27 cellular contexts compared by ENCODE assay signal in the genomic region with DNA sequence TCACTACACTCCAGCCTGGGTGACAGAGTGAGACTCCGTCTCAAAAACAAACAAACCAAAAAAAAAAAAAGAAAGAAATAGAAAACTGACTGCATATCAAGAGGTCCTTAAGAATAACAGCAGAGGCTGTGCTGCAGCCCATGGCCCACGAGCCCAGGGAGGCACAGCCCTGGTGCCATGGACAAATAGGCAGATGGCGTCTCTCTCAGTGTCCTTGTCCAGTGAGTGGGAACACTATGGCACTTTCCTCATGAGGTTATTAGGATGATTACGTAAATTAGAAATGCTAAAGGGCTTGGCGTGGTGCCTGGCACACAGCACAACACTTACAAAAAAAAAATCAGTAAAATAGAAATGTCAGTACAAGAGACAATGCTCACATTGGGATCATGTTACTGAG.
"Had no signal": no experiment of that assay in that cellular context is flagged by ENCODE, and none has a peak within 500 bp of the region (broad histone marks: within the 10 kb centered on the region; RNA-seq: fewer than 3 reads in every experiment).

No MANE protein-coding gene starts in this region.

- H3K27me3 ChIP-seq: testis, uterus had no signal

- H3K27ac ChIP-seq: epithelial cell of prostate, esophagus squamous epithelium, heart right ventricle, testis, uterus had no signal

- ATAC-seq: activated CD8-positive, alpha-beta T cell treated with anti-CD3 and anti-CD28 coated beads for 36 hours; activated naive CD4-positive, alpha-beta T cell treated with anti-CD3 and anti-CD28 coated beads, Interleukin-2, amount 50 U/mL, for 72 hours; activated T-cell treated with anti-CD3 and anti-CD28 coated beads, Interleukin-2, amount 50 U/mL, for 4 hours; heart right ventricle; left lobe of liver; mucosa of descending colon; right cardiac atrium had no signal

- H3K4me1 ChIP-seq: esophagus squamous epithelium, testis, uterus had no signal

- H3K4me1 Mint-ChIP-seq: central memory CD8-positive, alpha-beta T cell; nephron had no signal

- H3K4me3 Mint-ChIP-seq: activated CD8-positive, alpha-beta T cell treated with anti-CD3 and anti-CD28 coated beads for 36 hours; activated T-cell treated with anti-CD3 and anti-CD28 coated beads, Interleukin-2, amount 50 U/mL, for 4 hours; central memory CD8-positive, alpha-beta T cell; nephron had no signal

- H3K9me3 Mint-ChIP-seq: activated T-cell treated with anti-CD3 and anti-CD28 coated beads, Interleukin-2, amount 50 U/mL, for 4 hours; central memory CD8-positive, alpha-beta T cell had no signal

- H3K4me3 ChIP-seq: esophagus squamous epithelium, heart right ventricle, lung, mucosa of descending colon, testis, uterus had no signal

- H3K9me3 ChIP-seq: esophagus squamous epithelium, heart right ventricle, mucosa of descending colon, testis, uterus had no signal

- H3K36me3 ChIP-seq: esophagus squamous epithelium, heart right ventricle, uterus had no signal

- H3K27ac Mint-ChIP-seq: activated CD8-positive, alpha-beta T cell treated with anti-CD3 and anti-CD28 coated beads for 36 hours; activated naive CD4-positive, alpha-beta T cell treated with anti-CD3 and anti-CD28 coated beads, Interleukin-2, amount 50 U/mL, for 72 hours; nephron had no signal

- DNase-seq: activated CD4-positive, alpha-beta T cell treated with anti-CD3 and anti-CD28 coated beads for 1 hour; activated CD4-positive, alpha-beta T cell treated with anti-CD3 and anti-CD28 coated beads, Interleukin-2, amount 50 U/mL, for 1 hour; activated CD8-positive, alpha-beta T cell treated with anti-CD3 and anti-CD28 coated beads for 36 hours; activated naive CD4-positive, alpha-beta T cell; activated T-cell treated with anti-CD3 and anti-CD28 coated beads, Interleukin-2, amount 50 U/mL, for 4 hours; dermis blood vessel endothelial cell; effector CD4-positive, alpha-beta T cell; esophagus squamous epithelium; foreskin melanocyte; heart right ventricle; kidney glomerular epithelial cell; mucosa of descending colon; posterior cingulate gyrus; right cardiac atrium; stimulated activated CD4-positive, alpha-beta T cell treated with anti-CD3 and anti-CD28 coated beads, Interleukin-15, amount 100 ng/mL, for 24 hours; stimulated activated CD4-positive, alpha-beta T cell treated with anti-CD3 and anti-CD28 coated beads, Interleukin-2, amount 100 ng/mL, for 24 hours; stimulated activated naive CD4-positive, alpha-beta T cell treated with Interleukin-2 at 50 U/mL for 16 hours; T-helper 2 cell; testis; trophoblast cell; uterus had no signal

- H3K36me3 Mint-ChIP-seq: activated naive CD4-positive, alpha-beta T cell treated with anti-CD3 and anti-CD28 coated beads, Interleukin-2, amount 50 U/mL, for 72 hours had no signal
